ENCODE assay signal across 8 cellular contexts in the genomic region with DNA sequence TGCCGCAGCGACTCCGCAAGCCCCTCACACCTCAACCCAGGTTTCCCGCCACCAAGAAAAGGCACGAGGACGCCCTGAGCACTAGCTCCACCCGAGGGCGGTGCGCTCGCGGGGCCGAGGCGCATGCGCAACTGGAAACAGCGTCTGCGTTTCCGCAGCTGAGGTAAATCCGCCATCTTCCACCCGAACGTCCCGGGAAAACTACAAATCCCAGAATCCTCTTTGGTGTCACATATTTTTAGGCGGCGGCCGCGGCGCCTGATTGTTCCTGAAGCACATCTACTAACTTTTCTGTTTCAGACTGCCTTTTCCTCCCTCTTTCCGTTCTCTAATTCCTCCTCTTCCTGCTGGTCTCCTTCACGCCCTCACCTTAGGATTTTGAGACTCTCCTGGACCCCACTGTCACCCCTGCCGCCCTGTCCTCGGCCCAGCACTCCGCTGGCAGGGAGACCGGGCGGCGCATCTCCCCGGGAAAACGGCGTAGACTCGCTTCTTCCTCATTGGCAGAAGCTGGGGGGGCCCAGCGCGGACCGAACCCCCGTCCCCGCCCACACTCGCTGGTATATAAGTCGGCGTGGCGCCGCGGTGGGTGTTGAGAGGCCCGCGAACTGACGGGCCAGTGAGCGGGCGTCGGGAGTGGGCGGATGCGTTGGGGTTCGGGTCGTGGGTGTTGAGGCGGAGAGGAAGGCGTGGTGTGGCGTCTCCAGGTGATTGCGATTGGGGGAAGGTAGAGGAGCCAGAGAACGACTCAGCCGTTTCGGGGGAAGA. TPM values are rescaled to one million over a fixed set of nuclear protein-coding genes. Genes with fewer than 3 reads are reported as not detected.
A peak's percentile ranks its signal among the peaks of the same experiment; 100 is the strongest.
DNase-seq lines count a peak whose midpoint lies in the region; ATAC-seq and TF ChIP-seq lines count a peak whose summit lies in the region.

A gene with protein sequence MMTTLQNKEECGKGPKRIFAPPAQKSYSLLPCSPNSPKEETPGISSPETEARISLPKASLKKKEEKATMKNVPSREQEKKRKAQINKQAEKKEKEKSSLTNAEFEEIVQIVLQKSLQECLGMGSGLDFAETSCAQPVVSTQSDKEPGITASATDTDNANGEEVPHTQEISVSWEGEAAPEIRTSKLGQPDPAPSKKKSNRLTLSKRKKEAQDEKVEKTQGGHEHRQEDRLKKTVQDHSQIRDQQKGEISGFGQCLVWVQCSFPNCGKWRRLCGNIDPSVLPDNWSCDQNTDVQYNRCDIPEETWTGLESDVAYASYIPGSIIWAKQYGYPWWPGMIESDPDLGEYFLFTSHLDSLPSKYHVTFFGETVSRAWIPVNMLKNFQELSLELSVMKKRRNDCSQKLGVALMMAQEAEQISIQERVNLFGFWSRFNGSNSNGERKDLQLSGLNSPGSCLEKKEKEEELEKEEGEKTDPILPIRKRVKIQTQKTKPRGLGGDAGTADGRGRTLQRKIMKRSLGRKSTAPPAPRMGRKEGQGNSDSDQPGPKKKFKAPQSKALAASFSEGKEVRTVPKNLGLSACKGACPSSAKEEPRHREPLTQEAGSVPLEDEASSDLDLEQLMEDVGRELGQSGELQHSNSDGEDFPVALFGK (minus strand): TSS at position 505 of the 768 bp plus-strand sequence. CDS start 8,054 bp downstream, outside the sequence.

- no peaks in the 10 kb centered on the region for H3K9me3 ChIP-seq in testis

- peaks cover 35% of the 10 kb centered on the region for H3K4me1 Mint-ChIP-seq in activated naive CD8-positive, alpha-beta T cell treated with anti-CD3 and anti-CD28 coated beads for 36 hours
- no peaks in the 10 kb centered on the region for H3K4me1 Mint-ChIP-seq in glutamatergic neuron (ENCODE audit: low read depth, unreplicated experiment)

- H3K27ac Mint-ChIP-seq in activated naive CD8-positive, alpha-beta T cell treated with anti-CD3 and anti-CD28 coated beads for 36 hours, result peak within 1 kb of the TSS; percentile 99
- H3K27ac Mint-ChIP-seq in glutamatergic neuron (ENCODE audit: unreplicated experiment), result peak within 1 kb of the TSS; percentile 98

- WGBS in testis, 2 donors, result 1% methylated on average over 61 to 66 of the region's 66 CpGs

- H3K9me3 Mint-ChIP-seq in activated naive CD8-positive, alpha-beta T cell treated with anti-CD3 and anti-CD28 coated beads for 36 hours, result no peaks in the 10 kb centered on the region
- H3K9me3 Mint-ChIP-seq in glutamatergic neuron (ENCODE audit: unreplicated experiment), result peaks cover 21% of the 10 kb centered on the region

- peaks cover 41% of the 10 kb centered on the region for H3K36me3 Mint-ChIP-seq in activated naive CD8-positive, alpha-beta T cell treated with anti-CD3 and anti-CD28 coated beads for 36 hours
- no peaks in the 10 kb centered on the region for H3K36me3 Mint-ChIP-seq in glutamatergic neuron (ENCODE audit: unreplicated experiment)

- H3K27me3 ChIP-seq in testis, result no peaks in the 10 kb centered on the region

- H3K27ac ChIP-seq in testis, result peak within 1 kb of the TSS; percentile 99

- peak within 1 kb of the TSS; percentile 71 for H3K4me3 ChIP-seq in GM08714 (ENCODE audit: low read length)
- peak within 1 kb of the TSS; percentile 85 to 94 for H3K4me3 ChIP-seq in testis

- peak within 1 kb of the TSS; percentile 98 for H3K4me3 Mint-ChIP-seq in activated naive CD8-positive, alpha-beta T cell treated with anti-CD3 and anti-CD28 coated beads for 36 hours
- H3K4me3 Mint-ChIP-seq in glutamatergic neuron (ENCODE audit: unreplicated experiment), result peak within 1 kb of the TSS; percentile 96

- ATAC-seq in HG02610 (IDR thresholded peaks at IDR 0.05; ENCODE audit: unreplicated experiment) (peak; percentile 47), omental fat pad (ENCODE audit: low FRiP score) (peak; percentile 63)

- H3K27me3 Mint-ChIP-seq in activated naive CD8-positive, alpha-beta T cell treated with anti-CD3 and anti-CD28 coated beads for 36 hours, result peaks cover 11% of the 10 kb centered on the region
- peaks cover 24% of the 10 kb centered on the region for H3K27me3 Mint-ChIP-seq in glutamatergic neuron (ENCODE audit: unreplicated experiment)

- intact Hi-C loops in testis (cut with DNase I; ENCODE audit: low total_unique reads), result no loop called here

- TF ChIP-seq POLR2A in testis (IDR thresholded peaks at IDR 0.05), result peak; percentile 98

- TF ChIP-seq CTCF in glutamatergic neuron (IDR thresholded peaks at IDR 0.05; ENCODE audit: partially characterized antibody, unreplicated experiment), result no peak
- TF ChIP-seq CTCF in omental fat pad (IDR thresholded peaks at IDR 0.05), result no peak
- peak in 1 of 3 experiments; percentile 9 for TF ChIP-seq CTCF in testis (IDR thresholded peaks at IDR 0.05)

- H3K36me3 ChIP-seq in testis (ENCODE audit: low read depth, missing control alignments), result no peaks in the 10 kb centered on the region

- peaks cover 23% of the 10 kb centered on the region for H3K4me1 ChIP-seq in testis

- DNase-seq in NCI-H1092 treated with DMSO at 0.1 percent for 48 hours (lab: John Stamatoyannopoulos, UW) (peak; percentile 99), SKM-1 (lab: John Stamatoyannopoulos, UW; ENCODE audit: unreplicated experiment) (peak; percentile 95), glutamatergic neuron (peak; percentile 93), omental fat pad (ENCODE audit: low spot score) (peak; percentile 87), testis (peak; percentile 96)
- DNase-seq in activated naive CD8-positive, alpha-beta T cell treated with anti-CD3 and anti-CD28 coated beads for 36 hours, result peak; percentile 97

RNA-seq across cellular contexts. Expression of the gene that starts here (rescaled TPM):
- total RNA-seq in activated naive CD8-positive, alpha-beta T cell treated with anti-CD3 and anti-CD28 coated beads for 36 hours, result 1 to 10 TPM; 2.9 to 3.0 TPM
- 1.8 TPM for total RNA-seq in glutamatergic neuron (ENCODE audit: unreplicated experiment)
- total RNA-seq in omental fat pad, result 1 to 10 TPM; 2.8 to 5.8 (median 3.6) TPM
- total RNA-seq in testis, result 100 to 1,000 TPM in 1 of 2 donors, 10 to 100 TPM in 1; 83.5 to 145 TPM
- polyA plus RNA-seq in testis (ENCODE audit: insufficient read depth, low read depth, low replicate concordance), result 96.5 TPM

Comparison
In these comparisons a context has a peak if more than half of its experiments do, and no peak if none do; other contexts are left out.
1. Peak in every context shown above with its lines: DNase-seq, ATAC-seq, H3K4me3 ChIP-seq and H3K27ac ChIP-seq.
2. RNA of the gene that starts here (total RNA-seq): 83.5 to 145 TPM in testis; 2.8 to 5.8 TPM in omental fat pad, 2.9 to 3.0 TPM in activated naive CD8-positive, alpha-beta T cell treated with anti-CD3 and anti-CD28 coated beads for 36 hours and 1.8 TPM in glutamatergic neuron (single experiment); every median in the first group is over 10 times any median in the second.